Comparison of ENCODE assay signal across 16 cellular contexts in genomic region chr5:98599016-98599415, GRCh38.
"Had no signal": no experiment of that assay in that cellular context is flagged by ENCODE, and none has a peak within 500 bp of the region (broad histone marks: within the 10 kb centered on the region; RNA-seq: fewer than 3 reads in every experiment).

No MANE protein-coding gene starts in this region.

- H3K9me3 ChIP-seq: transverse colon had no signal

- H3K4me1 ChIP-seq: left lung, transverse colon had no signal

- H3K4me3 ChIP-seq: cardiac muscle cell, left lung, transverse colon had no signal

- H3K27ac ChIP-seq: cardiac muscle cell, left lung, transverse colon had no signal

- FAIRE-seq: urothelium cell line had no signal

- ATAC-seq: activated T-helper 17 cell treated with anti-CD3 and anti-CD28 coated beads, Interleukin-2, amount 50 U/mL, for 72 hours; left lung; naive thymus-derived CD4-positive, alpha-beta T cell; sciatic nerve; stimulated activated naive B cell treated with anti-CD40 and anti-IgM and Interleukin-4, amounts not matched to agents 10 μg/mL and 1 μg/mL and 100 μg/mL, for 72 hours; WTC11 had no signal

- H3K36me3 ChIP-seq: cardiac muscle cell, left lung, transverse colon had no signal

- H3K27me3 ChIP-seq: cardiac muscle cell, left lung, transverse colon had no signal

- DNase-seq: activated T-cell treated with anti-CD3 and anti-CD28 coated beads, Interleukin-2, amount 50 U/mL, for 1 hour; amniotic stem cell; kidney glomerular epithelial cell; left lung; naive thymus-derived CD4-positive, alpha-beta T cell; occipital lobe; stimulated activated CD4-positive, alpha-beta T cell treated with anti-CD3 and anti-CD28 coated beads, Interleukin-2, amount 100 ng/mL, for 48 hours; stimulated activated CD8-positive, alpha-beta memory T cell treated with anti-CD3 and anti-CD28 coated beads, Interleukin-4, amount 100 ng/mL, for 48 hours; stimulated activated naive B cell treated with anti-CD40 and anti-IgM and Interleukin-4, amounts not matched to agents 10 μg/mL and 1 μg/mL and 100 μg/mL, for 72 hours; T-helper 9 cell; transverse colon had no signal
